13 cellular contexts compared by ENCODE assay signal in the genomic region with DNA sequence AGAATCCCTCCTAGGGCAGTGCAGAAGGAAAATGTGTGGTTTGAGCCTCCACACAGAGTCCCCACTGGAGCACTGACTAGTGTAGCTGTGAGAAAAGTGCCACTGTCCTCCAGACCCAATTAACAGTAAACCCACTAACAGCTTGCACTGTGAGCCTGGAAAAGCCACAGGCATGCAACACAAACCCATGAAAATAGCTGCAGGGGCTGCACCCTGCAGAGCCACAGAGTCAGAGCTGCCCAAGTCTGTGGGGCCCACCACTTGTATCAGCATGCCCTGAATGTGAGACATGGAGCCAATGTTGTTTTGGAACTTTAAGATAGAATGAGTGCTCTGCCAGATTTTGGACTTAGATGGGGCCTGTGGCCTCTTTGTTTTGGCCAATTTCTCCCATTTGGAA.
DNase-seq lines count a peak whose midpoint lies in the region; FAIRE-seq and TF ChIP-seq lines count a peak whose summit lies in the region.
"Had no signal": no experiment of that assay in that cellular context is flagged by ENCODE, and none has a peak within 500 bp of the region (broad histone marks: within the 10 kb centered on the region; RNA-seq: fewer than 3 reads in every experiment).

No MANE protein-coding gene starts in this region.

- intact Hi-C loops in head of caudate nucleus (cut with DNase I) = no loop called here

- DNase-seq in SJCRH30 (peak; percentile 24 to 46), astrocyte of the cerebellum (ENCODE audit: low read depth) (peak; percentile 26), epithelial cell of esophagus (ENCODE audit: low read depth) (peak; percentile 4), GM19239 (ENCODE audit: insufficient read length, low spot score) (no peak), head of caudate nucleus (no peak), SIG-M5 (lab: John Stamatoyannopoulos, UW) (no peak)
- DNase-seq: Caco-2; CD8-positive, alpha-beta memory T cell; DMS53 had no signal

- FAIRE-seq in GM19239 (lab: Jason Lieb, UNC) = no peak
- FAIRE-seq: A549, H1 had no signal

- no peaks in the 10 kb centered on the region for H3K36me3 ChIP-seq in SJCRH30
- H3K36me3 ChIP-seq: BLaER1, HAP-1 had no signal

- no peaks in the 10 kb centered on the region for H3K27me3 ChIP-seq in SJCRH30
- H3K27me3 ChIP-seq: BLaER1 had no signal

- in situ Hi-C loops in astrocyte of the cerebellum (cut with HindIII; ENCODE audit: low sequenced_read_pairs) = no loop called here

- H3K4me3 ChIP-seq in SJCRH30 = no peak overlapping the region
- H3K4me3 ChIP-seq in astrocyte of the cerebellum (ENCODE audit: low read depth, low read length) = no peak overlapping the region
- H3K4me3 ChIP-seq in epithelial cell of esophagus (ENCODE audit: low read length) = no peak overlapping the region
- H3K4me3 ChIP-seq: A549, BLaER1, HAP-1 had no signal

- no peaks in the 10 kb centered on the region for H3K4me1 ChIP-seq in SJCRH30
- H3K4me1 ChIP-seq: A549, BLaER1, Caco-2 had no signal

- no peaks in the 10 kb centered on the region for H3K9me3 ChIP-seq in SJCRH30 (replicated peaks)

- no peak overlapping the region for H3K27ac ChIP-seq in SJCRH30
- H3K27ac ChIP-seq: A549, BLaER1 had no signal

- TF ChIP-seq CTCF in astrocyte of the cerebellum (IDR thresholded peaks at IDR 0.05; ENCODE audit: low read depth, low read length, missing control alignments) = no peak
- TF ChIP-seq CTCF in epithelial cell of esophagus (IDR thresholded peaks at IDR 0.05; ENCODE audit: insufficient read depth, low read depth, low read length, missing control alignments) = no peak

Comparison
In these comparisons a context has a peak if more than half of its experiments do, and no peak if none do; other contexts are left out.
1. DNase-seq: peak in SJCRH30 (2 of 2), astrocyte of the cerebellum (single experiment) and epithelial cell of esophagus (single experiment); none in GM19239 (single experiment), head of caudate nucleus (0 of 42) and SIG-M5 (single experiment).